ENCODE assay signal across 8 cellular contexts in genomic region chr20:4973330-4974097, GRCh38. TPM values are rescaled to one million over a fixed set of nuclear protein-coding genes. Genes with fewer than 3 reads are reported as not detected.
A peak's percentile ranks its signal among the peaks of the same experiment; 100 is the strongest.
DNase-seq lines count a peak whose midpoint lies in the region; ATAC-seq, FAIRE-seq and TF ChIP-seq lines count a peak whose summit lies in the region.

No MANE protein-coding gene starts in this region.

- H3K36me3 ChIP-seq in kidney (ENCODE audit: control insufficient read depth in 1 of 2, insufficient read depth in 2 of 2, low read length in 2 of 2) = no peaks in the 10 kb centered on the region

- H3K4me1 ChIP-seq in kidney (ENCODE audit: control insufficient read depth in 1 of 2, insufficient read depth in 1 of 2, low read depth in 1 of 2, low read length in 2 of 2) = peaks cover 7 to 9% of the 10 kb centered on the region in 2 donors

- H3K4me3 ChIP-seq in kidney (ENCODE audit: low read length in 2 of 2) = peak overlapping the region; percentile 15 to 44

- H3K27me3 Mint-ChIP-seq in activated naive CD8-positive, alpha-beta T cell treated with anti-CD3 and anti-CD28 coated beads, Interleukin-2, amount 10 ng/mL, durations not matched to agents 7 days and 5 days = no peaks in the 10 kb centered on the region

- no peak for TF ChIP-seq POLR2A in GM18505 (IDR thresholded peaks at IDR 0.05; ENCODE audit: borderline replicate concordance, extremely low read depth, insufficient read depth, insufficient read length)

- POLR2A ChIA-PET in activated naive CD8-positive, alpha-beta T cell treated with anti-CD3 and anti-CD28 coated beads, Interleukin-2, amount 10 ng/mL, durations not matched to agents 7 days and 5 days (lab: Charles Lee) = interaction anchor here (0.5 to 1.7 kb wide), 8 partner anchors 11 to 1117 kb away, joined by 3 to 5 read pairs (median 4); no protein-coding TSS in a partner anchor

- DNase-seq in NOMO-1 (lab: John Stamatoyannopoulos, UW; ENCODE audit: unreplicated experiment in 2 of 2) (peak; percentile 76 to 80), kidney (peak; percentile 71), NCI-H2081 (lab: John Stamatoyannopoulos, UW) (no peak), G401 (ENCODE audit: low spot score) (no peak)
- DNase-seq in activated naive CD8-positive, alpha-beta T cell treated with anti-CD3 and anti-CD28 coated beads, Interleukin-2, amount 10 ng/mL, durations not matched to agents 7 days and 5 days = peak; percentile 70
- peak in 2 of 3 experiments; percentile 2 to 42 for DNase-seq in stimulated activated CD4-positive, alpha-beta T cell treated with anti-CD3 and anti-CD28 coated beads, TNF-alpha, amount 100 ng/mL, for 24 hours (ENCODE audit: low read depth in 3 of 3)

- peaks cover 17% of the 10 kb centered on the region for H3K4me1 Mint-ChIP-seq in activated naive CD8-positive, alpha-beta T cell treated with anti-CD3 and anti-CD28 coated beads, Interleukin-2, amount 10 ng/mL, durations not matched to agents 7 days and 5 days

- no peaks in the 10 kb centered on the region for H3K9me3 ChIP-seq in kidney (ENCODE audit: control insufficient read depth in 1 of 2, low read length in 2 of 2)

- H3K9ac ChIP-seq in kidney (ENCODE audit: low read length in 2 of 2) = no peak overlapping the region

- in situ Hi-C loops in G401 (cut with HindIII; ENCODE audit: low sequenced_read_pairs) = no loop called here

- peak overlapping the region; percentile 82 for H3K4me3 Mint-ChIP-seq in activated naive CD8-positive, alpha-beta T cell treated with anti-CD3 and anti-CD28 coated beads, Interleukin-2, amount 10 ng/mL, durations not matched to agents 7 days and 5 days

- no peaks in the 10 kb centered on the region for H3K9me3 Mint-ChIP-seq in activated naive CD8-positive, alpha-beta T cell treated with anti-CD3 and anti-CD28 coated beads, Interleukin-2, amount 10 ng/mL, durations not matched to agents 7 days and 5 days

- intact Hi-C loops in kidney (cut with DNase I) = no loop called here

- H3K27ac Mint-ChIP-seq in activated naive CD8-positive, alpha-beta T cell treated with anti-CD3 and anti-CD28 coated beads, Interleukin-2, amount 10 ng/mL, durations not matched to agents 7 days and 5 days = peak overlapping the region; percentile 94

- ATAC-seq in GM18505 (IDR thresholded peaks at IDR 0.05; ENCODE audit: unreplicated experiment) (peak; percentile 80), HG02678 (IDR thresholded peaks at IDR 0.05; ENCODE audit: unreplicated experiment) (peak; percentile 94)
- ATAC-seq in activated naive CD8-positive, alpha-beta T cell treated with anti-CD3 and anti-CD28 coated beads, Interleukin-2, amount 10 ng/mL, durations not matched to agents 7 days and 5 days (ENCODE audit: low read depth) = peak; percentile 82

- no peak for TF ChIP-seq CTCF in kidney (IDR thresholded peaks at IDR 0.05; ENCODE audit: borderline replicate concordance, extremely low read depth, insufficient read depth)

- peak overlapping the region in 1 of 2 donors; percentile 41 for H3K27ac ChIP-seq in kidney (ENCODE audit: low read depth in 2 of 2, low read length in 2 of 2)

- peaks cover 8% of the 10 kb centered on the region for H3K36me3 Mint-ChIP-seq in activated naive CD8-positive, alpha-beta T cell treated with anti-CD3 and anti-CD28 coated beads, Interleukin-2, amount 10 ng/mL, durations not matched to agents 7 days and 5 days

- FAIRE-seq in kidney (lab: Jason Lieb, UNC) = no peak

RNA-seq across cellular contexts. Expression of gene SLC23A2, which starts 27.8 kb away (rescaled TPM):
- total RNA-seq in activated naive CD8-positive, alpha-beta T cell treated with anti-CD3 and anti-CD28 coated beads, Interleukin-2, amount 10 ng/mL, durations not matched to agents 7 days and 5 days = 10 to 100 TPM; 18.6 to 20.3 TPM
- 20.5 TPM for total RNA-seq in kidney
- 4.8 TPM for polyA plus RNA-seq in kidney (ENCODE audit: insufficient read depth, low read depth, low replicate concordance)
- 6.3 and 10.1 TPM in 2 replicates for total RNA-seq in G401 (2014; rRNA removed; shearing (Covaris generic))

Comparison
In these comparisons a context has a peak if more than half of its experiments do, and no peak if none do; other contexts are left out.
1. DNase-seq: peak in NOMO-1 (2 of 2), activated naive CD8-positive, alpha-beta T cell treated with anti-CD3 and anti-CD28 coated beads, Interleukin-2, amount 10 ng/mL, durations not matched to agents 7 days and 5 days (single experiment), kidney (single experiment) and stimulated activated CD4-positive, alpha-beta T cell treated with anti-CD3 and anti-CD28 coated beads, TNF-alpha, amount 100 ng/mL, for 24 hours (2 of 3); none in NCI-H2081 (0 of 2) and G401 (single experiment).
2. Peak in every context shown above with its lines, with median percentiles within 50 percentile points of each other: ATAC-seq.